ENCODE assay signal across 27 cellular contexts in genomic region chr14:61186341-61186740, GRCh38.
"Had no signal": no experiment of that assay in that cellular context is flagged by ENCODE, and none has a peak within 500 bp of the region (broad histone marks: within the 10 kb centered on the region; RNA-seq: fewer than 3 reads in every experiment).

No MANE protein-coding gene starts in this region.

- H3K4me2 ChIP-seq: hepatocyte had no signal

- FAIRE-seq: endometrium, kidney, pancreas had no signal

- H2AFZ ChIP-seq: hepatocyte had no signal

- H3K36me3 Mint-ChIP-seq: memory B cell; naive B cell; stimulated activated memory B cell treated with anti-CD40 and anti-IgM and Interleukin-4, amounts not matched to agents 10 μg/mL and 1 μg/mL and 100 μg/mL, for 72 hours had no signal

- H3K4me3 ChIP-seq: coronary artery, esophagus muscularis mucosa, hepatocyte, left ventricle myocardium inferior, lower lobe of right lung, pancreas, prostate gland, right lobe of liver, spleen, tibial nerve, upper lobe of right lung had no signal

- H3K9me3 ChIP-seq: esophagus muscularis mucosa, left ventricle myocardium inferior, lower lobe of right lung, pancreas, prostate gland, right lobe of liver, spleen, tibial nerve, upper lobe of right lung had no signal

- H3K79me2 ChIP-seq: hepatocyte had no signal

- H3K4me1 ChIP-seq: pancreas, prostate gland had no signal

- H3K27ac Mint-ChIP-seq: memory B cell; naive B cell; stimulated activated memory B cell treated with anti-CD40 and anti-IgM and Interleukin-4, amounts not matched to agents 10 μg/mL and 1 μg/mL and 100 μg/mL, for 72 hours; stimulated activated naive CD8-positive, alpha-beta T cell treated with anti-CD3 and anti-CD28 coated beads, Interleukin-15, Interleukin-2, amounts not matched to agents 100 ng/mL and 50 ng/mL, for 24 hours had no signal

- H3K27ac ChIP-seq: coronary artery, epithelial cell of prostate, foreskin keratinocyte, hepatocyte, left ventricle myocardium inferior, lower lobe of right lung, pancreas, prostate gland, right lobe of liver, spleen, upper lobe of right lung had no signal

- H3K36me3 ChIP-seq: esophagus muscularis mucosa, left ventricle myocardium inferior, lower lobe of right lung, pancreas, prostate gland, right lobe of liver, spleen, tibial nerve, upper lobe of right lung had no signal

- ATAC-seq: foreskin keratinocyte; left cardiac atrium; lower lobe of right lung; pancreas; right lobe of liver; stimulated activated memory B cell treated with anti-CD40 and anti-IgM and Interleukin-4, amounts not matched to agents 10 μg/mL and 1 μg/mL and 100 μg/mL, for 72 hours; upper lobe of right lung had no signal

- DNase-seq: caudate nucleus; effector CD8-positive, alpha-beta T cell; foreskin keratinocyte; head of caudate nucleus; kidney; left cardiac atrium; left ventricle myocardium inferior; lower lobe of right lung; midbrain; naive B cell; pancreas; right lobe of liver; spleen; stimulated activated CD4-positive, alpha-beta T cell treated with anti-CD3 and anti-CD28 coated beads, Interleukin-15, amount 100 ng/mL, for 24 hours; stimulated activated CD4-positive, alpha-beta T cell treated with anti-CD3 and anti-CD28 coated beads, Interleukin-1b, Interleukin-23, amount 100 ng/mL, for 48 hours; stimulated activated CD4-positive, alpha-beta T cell treated with anti-CD3 and anti-CD28 coated beads, Interleukin-4, amount 100 ng/mL, for 24 hours; upper lobe of right lung had no signal

- H3K9me3 Mint-ChIP-seq: memory B cell; stimulated activated memory B cell treated with anti-CD40 and anti-IgM and Interleukin-4, amounts not matched to agents 10 μg/mL and 1 μg/mL and 100 μg/mL, for 72 hours; stimulated activated naive CD8-positive, alpha-beta T cell treated with anti-CD3 and anti-CD28 coated beads, Interleukin-15, Interleukin-2, amounts not matched to agents 100 ng/mL and 50 ng/mL, for 24 hours had no signal

- H3K27me3 ChIP-seq: esophagus muscularis mucosa, foreskin keratinocyte, pancreas, right lobe of liver, tibial nerve had no signal

- H3K4me3 Mint-ChIP-seq: memory B cell; naive B cell; stimulated activated memory B cell treated with anti-CD40 and anti-IgM and Interleukin-4, amounts not matched to agents 10 μg/mL and 1 μg/mL and 100 μg/mL, for 72 hours; stimulated activated naive CD8-positive, alpha-beta T cell treated with anti-CD3 and anti-CD28 coated beads, Interleukin-15, Interleukin-2, amounts not matched to agents 100 ng/mL and 50 ng/mL, for 24 hours had no signal
